Comparison of ENCODE assay signal across 11 cellular contexts in the genomic region with DNA sequence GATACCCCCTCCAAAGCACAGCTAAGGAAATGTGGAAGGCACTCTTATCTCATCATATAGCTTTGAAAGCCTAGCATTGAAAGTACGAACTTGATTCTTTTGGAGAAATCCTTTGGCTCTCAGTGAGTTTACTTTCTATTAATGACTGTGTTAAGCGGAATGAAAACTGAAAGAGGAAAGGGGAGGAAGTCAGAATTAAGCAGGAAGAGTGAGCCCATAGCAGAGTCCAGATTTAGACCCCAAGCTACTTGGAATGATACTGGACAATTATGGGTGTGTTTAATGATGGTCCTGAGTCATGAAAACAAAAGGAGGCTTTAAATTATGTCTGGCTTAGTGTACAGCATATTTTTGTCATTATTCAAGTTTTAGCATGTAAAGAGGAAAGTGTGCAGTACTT. TPM values are rescaled to one million over a fixed set of nuclear protein-coding genes. Genes with fewer than 3 reads are reported as not detected.
DNase-seq lines count a peak whose midpoint lies in the region; FAIRE-seq and TF ChIP-seq lines count a peak whose summit lies in the region.
"Had no signal": no experiment of that assay in that cellular context is flagged by ENCODE, and none has a peak within 500 bp of the region (broad histone marks: within the 10 kb centered on the region; RNA-seq: fewer than 3 reads in every experiment).

No MANE protein-coding gene starts in this region.

- POLR2A ChIA-PET in activated CD4-positive, alpha-beta T cell treated with anti-CD3 and anti-CD28 coated beads, Interleukin-2, amount 10 ng/mL, durations not matched to agents 7 days and 5 days (lab: Charles Lee), result no interaction called here

- H3K36me3 Mint-ChIP-seq in activated CD4-positive, alpha-beta T cell treated with anti-CD3 and anti-CD28 coated beads, Interleukin-2, amount 10 ng/mL, durations not matched to agents 7 days and 5 days (ENCODE audit: low read depth), result peaks cover 9% of the 10 kb centered on the region

- H3K4me1 Mint-ChIP-seq in activated CD4-positive, alpha-beta T cell treated with anti-CD3 and anti-CD28 coated beads, Interleukin-2, amount 10 ng/mL, durations not matched to agents 7 days and 5 days, result peaks cover 59% of the 10 kb centered on the region

- H3K4me3 ChIP-seq in OCI-LY1 (ENCODE audit: low read depth, low read length, poor library complexity, severe bottlenecking), result no peak overlapping the region
- H3K4me3 ChIP-seq in epithelial cell of esophagus (ENCODE audit: low read length), result no peak overlapping the region
- no peak overlapping the region for H3K4me3 ChIP-seq in small intestine (ENCODE audit: low read depth in 1 of 2, low read length in 2 of 2)
- H3K4me3 ChIP-seq: thyroid gland had no signal

- intact Hi-C loops in head of caudate nucleus (cut with DNase I), result no loop called here

- H3K4me3 Mint-ChIP-seq in activated CD4-positive, alpha-beta T cell treated with anti-CD3 and anti-CD28 coated beads, Interleukin-2, amount 10 ng/mL, durations not matched to agents 7 days and 5 days, result no peak overlapping the region

- WGBS in small intestine, 3 donors, result 14 to 19% (median 16%) methylated on average over 2 of the region's 2 CpGs

- H3K4me1 ChIP-seq in OCI-LY1 (ENCODE audit: insufficient read depth, low read length, severe bottlenecking), result peaks cover 17% of the 10 kb centered on the region
- peaks cover 0 to 5% of the 10 kb centered on the region in 2 donors for H3K4me1 ChIP-seq in small intestine (ENCODE audit: control insufficient read depth in 2 of 2, insufficient read depth in 1 of 2, low read depth in 1 of 2, low read length in 1 of 2)

- H3K27me3 ChIP-seq in OCI-LY1 (ENCODE audit: insufficient read depth, low read length) (no peaks in the 10 kb centered on the region), small intestine (ENCODE audit: control insufficient read depth in 2 of 2, insufficient read depth in 2 of 2, low read length in 2 of 2) (no peaks in the 10 kb centered on the region)
- H3K27me3 ChIP-seq: thyroid gland had no signal

- in situ Hi-C loops in GM13977 (cut with MboI; ENCODE audit: low pct_unique_long_range_greater_than_20kb, low sequenced_read_pairs, unreplicated experiment), result no loop called here

- no peaks in the 10 kb centered on the region for H3K27me3 Mint-ChIP-seq in activated CD4-positive, alpha-beta T cell treated with anti-CD3 and anti-CD28 coated beads, Interleukin-2, amount 10 ng/mL, durations not matched to agents 7 days and 5 days

- TF ChIP-seq CTCF in OCI-LY1 (IDR thresholded peaks at IDR 0.05; ENCODE audit: low read length) (no peak), epithelial cell of esophagus (IDR thresholded peaks at IDR 0.05; ENCODE audit: insufficient read depth, low read depth, low read length, missing control alignments) (no peak), GM13977 (IDR thresholded peaks at IDR 0.05; ENCODE audit: extremely low read depth, insufficient read depth, missing control alignments) (no peak)

- CTCF ChIA-PET in activated CD4-positive, alpha-beta T cell treated with anti-CD3 and anti-CD28 coated beads, Interleukin-2, amount 10 ng/mL, durations not matched to agents 7 days and 5 days (lab: Charles Lee), result interaction anchor here (1.2 to 3.1 kb wide), 2 partner anchors 14 to 170 kb away, joined by 3 to 11 read pairs; a partner anchor contains a TSS

- no peak overlapping the region for H2AFZ ChIP-seq in OCI-LY1 (ENCODE audit: low read length)

- H3K27ac Mint-ChIP-seq in activated CD4-positive, alpha-beta T cell treated with anti-CD3 and anti-CD28 coated beads, Interleukin-2, amount 10 ng/mL, durations not matched to agents 7 days and 5 days, result peak overlapping the region; percentile 54

- H3K79me2 ChIP-seq in OCI-LY1 (ENCODE audit: insufficient read depth, low read length), result peaks cover 9% of the 10 kb centered on the region; the same call in 1 of the 2 replicates

- H3F3A ChIP-seq in OCI-LY1 (ENCODE audit: insufficient read depth, low read length), result no peaks in the 10 kb centered on the region

- no peaks in the 10 kb centered on the region for H3K9me2 ChIP-seq in OCI-LY1 (ENCODE audit: low read depth, low read length)

- H3K9me3 Mint-ChIP-seq in activated CD4-positive, alpha-beta T cell treated with anti-CD3 and anti-CD28 coated beads, Interleukin-2, amount 10 ng/mL, durations not matched to agents 7 days and 5 days, result no peaks in the 10 kb centered on the region

- no peak for DNase-seq in activated CD4-positive, alpha-beta T cell treated with anti-CD3 and anti-CD28 coated beads, Interleukin-2, amount 10 ng/mL, durations not matched to agents 7 days and 5 days
- DNase-seq in activated CD4-positive, alpha-beta T cell treated with anti-CD3 and anti-CD28 coated beads for 1 hour, result no peak
- DNase-seq in epithelial cell of esophagus (ENCODE audit: low read depth), result peak; percentile 68
- DNase-seq in small intestine, result peak; percentile 57
- DNase-seq in head of caudate nucleus, result no peak
- DNase-seq in GM13977 (ENCODE audit: low spot score), result no peak
- no peak for DNase-seq in GOT3 (lab: John Stamatoyannopoulos, UW)
- DNase-seq: midbrain, thyroid gland had no signal

- no peak for FAIRE-seq in small intestine (lab: Jason Lieb, UNC)
- FAIRE-seq: endometrium had no signal

- H3K27ac ChIP-seq in OCI-LY1 (ENCODE audit: low read depth, low read length, poor library complexity, severe bottlenecking) (peak overlapping the region; percentile 36), small intestine (ENCODE audit: low read depth in 1 of 2, low read length in 1 of 2) (peak overlapping the region; percentile 43 to 49)
- H3K27ac ChIP-seq: thyroid gland had no signal

- H3K4me2 ChIP-seq in OCI-LY1 (ENCODE audit: low read length), result no peak overlapping the region

- H3K9me3 ChIP-seq in OCI-LY1 (ENCODE audit: low read length) (no peaks in the 10 kb centered on the region), small intestine (ENCODE audit: control insufficient read depth, low read depth) (no peaks in the 10 kb centered on the region)
- H3K9me3 ChIP-seq: thyroid gland had no signal

- no peaks in the 10 kb centered on the region for H3K36me3 ChIP-seq in OCI-LY1 (ENCODE audit: insufficient read depth, low read length)
- H3K36me3 ChIP-seq in small intestine (ENCODE audit: control insufficient read depth in 2 of 2, insufficient read depth in 2 of 2, low read length in 2 of 2), result peaks cover 0 to 2% of the 10 kb centered on the region in 2 donors
- H3K36me3 ChIP-seq: thyroid gland had no signal

- H3K9ac ChIP-seq in OCI-LY1 (ENCODE audit: low read length), result no peak overlapping the region

- no peaks in the 10 kb centered on the region for H4K20me1 ChIP-seq in OCI-LY1 (ENCODE audit: insufficient read depth, low read length)

RNA-seq across cellular contexts. Expression of a gene that starts 42.2 kb away (rescaled TPM):
- total RNA-seq in activated CD4-positive, alpha-beta T cell treated with anti-CD3 and anti-CD28 coated beads, Interleukin-2, amount 10 ng/mL, durations not matched to agents 7 days and 5 days, result 10 to 100 TPM; 20.4 to 21.4 TPM
- polyA plus RNA-seq in small intestine, result 1 to 10 TPM; 5.1 to 8.9 (median 5.8) TPM

Comparison
In these comparisons a context has a peak if more than half of its experiments do, and no peak if none do; other contexts are left out.
1. DNase-seq: peak in epithelial cell of esophagus (single experiment) and small intestine (single experiment); none in activated CD4-positive, alpha-beta T cell treated with anti-CD3 and anti-CD28 coated beads, Interleukin-2, amount 10 ng/mL, durations not matched to agents 7 days and 5 days (single experiment), activated CD4-positive, alpha-beta T cell treated with anti-CD3 and anti-CD28 coated beads for 1 hour (single experiment), head of caudate nucleus (0 of 42), GM13977 (single experiment) and GOT3 (single experiment).